Comparison of ENCODE assay signal across 8 cellular contexts in the genomic region with DNA sequence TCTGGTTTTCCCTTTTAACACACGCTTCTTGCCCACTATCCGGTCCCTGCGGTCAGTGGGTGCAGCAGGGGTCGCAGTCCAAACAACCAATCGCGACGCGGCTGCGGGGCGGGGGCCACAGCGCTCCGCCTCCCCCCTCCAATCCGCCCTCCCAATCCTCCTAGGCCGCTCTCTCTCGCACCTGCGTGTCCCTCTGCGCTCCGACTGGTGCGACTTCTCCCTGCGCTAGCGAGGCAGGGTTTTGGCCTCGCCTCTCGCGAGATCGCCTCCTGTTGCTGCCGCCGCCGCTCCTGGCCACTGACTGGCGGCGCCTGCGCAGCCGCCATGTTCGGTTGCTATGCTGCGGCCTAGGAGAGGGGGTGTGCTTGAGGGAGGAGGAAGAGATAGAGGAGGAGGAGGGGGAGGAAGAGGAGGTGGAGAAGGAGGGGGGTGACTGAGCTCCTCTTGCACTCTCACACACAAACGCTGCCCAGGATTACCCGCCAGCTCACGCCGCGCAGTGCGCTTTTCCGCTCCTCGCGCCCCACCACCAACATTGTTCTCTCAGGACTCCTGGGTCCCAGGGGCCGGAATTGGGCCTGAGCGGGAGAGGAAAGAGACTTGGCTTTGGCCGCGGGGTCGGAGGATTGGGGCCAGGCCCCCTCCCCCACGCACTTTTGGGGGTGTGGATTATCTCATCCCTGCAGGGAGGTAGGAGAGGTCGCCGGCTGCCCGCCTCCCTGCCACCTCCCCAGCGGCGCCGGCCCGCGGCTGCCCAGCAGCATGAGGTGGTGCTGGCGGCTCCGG. TPM values are rescaled to one million over a fixed set of nuclear protein-coding genes. Genes with fewer than 3 reads are reported as not detected.
A peak's percentile ranks its signal among the peaks of the same experiment; 100 is the strongest.
DNase-seq lines count a peak whose midpoint lies in the region; ATAC-seq and TF ChIP-seq lines count a peak whose summit lies in the region.

A gene with protein sequence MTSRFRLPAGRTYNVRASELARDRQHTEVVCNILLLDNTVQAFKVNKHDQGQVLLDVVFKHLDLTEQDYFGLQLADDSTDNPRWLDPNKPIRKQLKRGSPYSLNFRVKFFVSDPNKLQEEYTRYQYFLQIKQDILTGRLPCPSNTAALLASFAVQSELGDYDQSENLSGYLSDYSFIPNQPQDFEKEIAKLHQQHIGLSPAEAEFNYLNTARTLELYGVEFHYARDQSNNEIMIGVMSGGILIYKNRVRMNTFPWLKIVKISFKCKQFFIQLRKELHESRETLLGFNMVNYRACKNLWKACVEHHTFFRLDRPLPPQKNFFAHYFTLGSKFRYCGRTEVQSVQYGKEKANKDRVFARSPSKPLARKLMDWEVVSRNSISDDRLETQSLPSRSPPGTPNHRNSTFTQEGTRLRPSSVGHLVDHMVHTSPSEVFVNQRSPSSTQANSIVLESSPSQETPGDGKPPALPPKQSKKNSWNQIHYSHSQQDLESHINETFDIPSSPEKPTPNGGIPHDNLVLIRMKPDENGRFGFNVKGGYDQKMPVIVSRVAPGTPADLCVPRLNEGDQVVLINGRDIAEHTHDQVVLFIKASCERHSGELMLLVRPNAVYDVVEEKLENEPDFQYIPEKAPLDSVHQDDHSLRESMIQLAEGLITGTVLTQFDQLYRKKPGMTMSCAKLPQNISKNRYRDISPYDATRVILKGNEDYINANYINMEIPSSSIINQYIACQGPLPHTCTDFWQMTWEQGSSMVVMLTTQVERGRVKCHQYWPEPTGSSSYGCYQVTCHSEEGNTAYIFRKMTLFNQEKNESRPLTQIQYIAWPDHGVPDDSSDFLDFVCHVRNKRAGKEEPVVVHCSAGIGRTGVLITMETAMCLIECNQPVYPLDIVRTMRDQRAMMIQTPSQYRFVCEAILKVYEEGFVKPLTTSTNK (plus strand): TSS at position 472 of the 786 bp plus-strand sequence. CDS start 49,932 bp downstream, outside the sequence.

- no peaks in the 10 kb centered on the region for H3K9me3 Mint-ChIP-seq in activated T-cell treated with anti-CD3 and anti-CD28 coated beads, Interleukin-2, amount 50 U/mL, for 24 hours

- H3K4me1 Mint-ChIP-seq in activated T-cell treated with anti-CD3 and anti-CD28 coated beads, Interleukin-2, amount 50 U/mL, for 24 hours (ENCODE audit: low read depth), result peaks cover 58% of the 10 kb centered on the region

- in situ Hi-C loops in KBM-7 (cut with MboI; ENCODE audit: low pct_unique_long_range_greater_than_20kb, low sequenced_read_pairs), result no loop called here

- peak within 1 kb of the TSS; percentile 96 for H3K27ac Mint-ChIP-seq in activated T-cell treated with anti-CD3 and anti-CD28 coated beads, Interleukin-2, amount 50 U/mL, for 24 hours

- H3K4me3 ChIP-seq in epithelial cell of proximal tubule (ENCODE audit: low read depth, low read length), result peak within 1 kb of the TSS; percentile 72

- H3K4me3 Mint-ChIP-seq in activated T-cell treated with anti-CD3 and anti-CD28 coated beads, Interleukin-2, amount 50 U/mL, for 24 hours, result peak within 1 kb of the TSS; percentile 92

- no peak for TF ChIP-seq CTCF in epithelial cell of proximal tubule (conservative IDR thresholded peaks at IDR 0.05; ENCODE audit: low read depth, low read length)

- H3K27me3 Mint-ChIP-seq in activated T-cell treated with anti-CD3 and anti-CD28 coated beads, Interleukin-2, amount 50 U/mL, for 24 hours, result no peaks in the 10 kb centered on the region

- H3K36me3 Mint-ChIP-seq in activated T-cell treated with anti-CD3 and anti-CD28 coated beads, Interleukin-2, amount 50 U/mL, for 24 hours (ENCODE audit: low read depth), result peaks cover 11% of the 10 kb centered on the region

- peak; percentile 95 for DNase-seq in DMS153 treated with DMSO at 0.1 percent for 48 hours (lab: John Stamatoyannopoulos, UW; ENCODE audit: unreplicated experiment)
- DNase-seq in KBM-7, result peak; percentile 99
- DNase-seq in activated T-cell treated with anti-CD3 and anti-CD28 coated beads, Interleukin-2, amount 50 U/mL, for 24 hours, result peak; percentile 94
- peak; percentile 78 for DNase-seq in epithelial cell of proximal tubule (ENCODE audit: low read depth)
- DNase-seq in mucosa of gallbladder (ENCODE audit: low spot score), result peak; percentile 97
- DNase-seq in stimulated activated CD8-positive, alpha-beta memory T cell treated with anti-CD3 and anti-CD28 coated beads, Interleukin-4, amount 100 ng/mL, for 4 hours (ENCODE audit: low read depth in 2 of 2, low spot score in 1 of 2), result peak; percentile 85 to 93

- ATAC-seq in GM21717 (IDR thresholded peaks at IDR 0.05; ENCODE audit: unreplicated experiment), result peak; percentile 95

TF ChIP-seq in PFSK-1, 5 proteins besides CTCF, POLR2A, EP300 and RAD21:
- peak; percentile 54; the same call in 1 of the 2 replicates for TF ChIP-seq SIN3A (IDR thresholded peaks at IDR 0.05; ENCODE audit: borderline replicate concordance, insufficient read depth, low read length)
- TF ChIP-seq, protein P1, sequence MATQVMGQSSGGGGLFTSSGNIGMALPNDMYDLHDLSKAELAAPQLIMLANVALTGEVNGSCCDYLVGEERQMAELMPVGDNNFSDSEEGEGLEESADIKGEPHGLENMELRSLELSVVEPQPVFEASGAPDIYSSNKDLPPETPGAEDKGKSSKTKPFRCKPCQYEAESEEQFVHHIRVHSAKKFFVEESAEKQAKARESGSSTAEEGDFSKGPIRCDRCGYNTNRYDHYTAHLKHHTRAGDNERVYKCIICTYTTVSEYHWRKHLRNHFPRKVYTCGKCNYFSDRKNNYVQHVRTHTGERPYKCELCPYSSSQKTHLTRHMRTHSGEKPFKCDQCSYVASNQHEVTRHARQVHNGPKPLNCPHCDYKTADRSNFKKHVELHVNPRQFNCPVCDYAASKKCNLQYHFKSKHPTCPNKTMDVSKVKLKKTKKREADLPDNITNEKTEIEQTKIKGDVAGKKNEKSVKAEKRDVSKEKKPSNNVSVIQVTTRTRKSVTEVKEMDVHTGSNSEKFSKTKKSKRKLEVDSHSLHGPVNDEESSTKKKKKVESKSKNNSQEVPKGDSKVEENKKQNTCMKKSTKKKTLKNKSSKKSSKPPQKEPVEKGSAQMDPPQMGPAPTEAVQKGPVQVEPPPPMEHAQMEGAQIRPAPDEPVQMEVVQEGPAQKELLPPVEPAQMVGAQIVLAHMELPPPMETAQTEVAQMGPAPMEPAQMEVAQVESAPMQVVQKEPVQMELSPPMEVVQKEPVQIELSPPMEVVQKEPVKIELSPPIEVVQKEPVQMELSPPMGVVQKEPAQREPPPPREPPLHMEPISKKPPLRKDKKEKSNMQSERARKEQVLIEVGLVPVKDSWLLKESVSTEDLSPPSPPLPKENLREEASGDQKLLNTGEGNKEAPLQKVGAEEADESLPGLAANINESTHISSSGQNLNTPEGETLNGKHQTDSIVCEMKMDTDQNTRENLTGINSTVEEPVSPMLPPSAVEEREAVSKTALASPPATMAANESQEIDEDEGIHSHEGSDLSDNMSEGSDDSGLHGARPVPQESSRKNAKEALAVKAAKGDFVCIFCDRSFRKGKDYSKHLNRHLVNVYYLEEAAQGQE (IDR thresholded peaks at IDR 0.05; ENCODE audit: insufficient read depth in 1 of 2, low read depth in 2 of 2, low read length in 2 of 2), result no peak
- peak; percentile 76 for TF ChIP-seq POLR2AphosphoS5 (IDR thresholded peaks at IDR 0.05; ENCODE audit: low read depth, low read length)
- TF ChIP-seq FOXP2 (optimal IDR thresholded peaks at IDR 0.05; ENCODE audit: borderline replicate concordance, extremely low read depth, extremely low read length, insufficient read depth), result peak; percentile 73
- TF ChIP-seq TAF1 (IDR thresholded peaks at IDR 0.05; ENCODE audit: borderline replicate concordance, insufficient read depth, low read length), result peak; percentile 56; the same call in 1 of the 2 replicates

RNA-seq across cellular contexts. Expression of the gene that starts here (rescaled TPM):
- polyA plus RNA-seq in PFSK-1 (2012; ENCODE audit: insufficient read length, low read depth), result 4.4 TPM
- total RNA-seq in epithelial cell of proximal tubule, result 6.4 and 9.6 TPM in 2 replicates
- 32.9 TPM for total RNA-seq in mucosa of gallbladder

Comparison
In these comparisons a context has a peak if more than half of its experiments do, and no peak if none do; other contexts are left out.
1. Peak in every context shown above with its lines: DNase-seq, ATAC-seq and H3K4me3 ChIP-seq.